In genomic region chr17:42119301-42119700, GRCh38 we compare ENCODE assay signal across 1 cellular context.
TF ChIP-seq lines count a peak whose summit lies in the region.

No MANE protein-coding gene starts in this region.

TF ChIP-seq in HCT116, 20 proteins besides CTCF, POLR2A, EP300 and RAD21:
- TF ChIP-seq TCF7L2 (IDR thresholded peaks at IDR 0.05; ENCODE audit: borderline replicate concordance, extremely low read depth, insufficient read depth, insufficient read length) (no peak), JUND (IDR thresholded peaks at IDR 0.05) (no peak), MAX (IDR thresholded peaks at IDR 0.05) (no peak), ZFX (IDR thresholded peaks at IDR 0.05) (no peak), SP1 (IDR thresholded peaks at IDR 0.05; ENCODE audit: low read depth) (no peak), ATF3 (IDR thresholded peaks at IDR 0.05) (no peak), SIN3A (IDR thresholded peaks at IDR 0.05; ENCODE audit: low read depth) (no peak), ZBTB33 (IDR thresholded peaks at IDR 0.05; ENCODE audit: extremely low read depth, insufficient replicate concordance, low read length) (no peak), CEBPB (IDR thresholded peaks at IDR 0.05; ENCODE audit: low read depth) (no peak)
